ENCODE assay signal across 19 cellular contexts in the genomic region with DNA sequence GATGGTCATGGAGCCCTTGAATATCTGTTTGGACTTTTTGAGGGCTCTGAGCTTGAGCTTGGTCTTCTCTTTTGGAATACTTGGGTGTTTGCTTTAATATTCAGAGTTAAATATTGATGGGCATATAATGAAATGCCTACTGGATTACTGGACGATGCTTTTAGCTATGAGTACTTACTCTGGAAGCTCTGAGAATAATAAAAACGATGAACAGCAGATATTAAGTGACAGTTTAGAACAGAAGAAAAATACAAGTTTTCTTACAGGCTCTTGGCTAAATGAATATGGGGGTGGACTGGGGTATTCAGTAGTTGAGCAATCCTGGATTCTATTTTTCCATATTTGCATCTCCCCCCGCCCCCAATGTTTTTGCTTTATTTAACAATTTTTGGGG. TPM values are rescaled to one million over a fixed set of nuclear protein-coding genes. Genes with fewer than 3 reads are reported as not detected.
DNase-seq lines count a peak whose midpoint lies in the region; ATAC-seq and TF ChIP-seq lines count a peak whose summit lies in the region.
"Had no signal": no experiment of that assay in that cellular context is flagged by ENCODE, and none has a peak within 500 bp of the region (broad histone marks: within the 10 kb centered on the region; RNA-seq: fewer than 3 reads in every experiment).

No MANE protein-coding gene starts in this region.

- DNase-seq in EH (ENCODE audit: low read depth) (peak; percentile 48), Panc1 (ENCODE audit: low read depth, low spot score) (no peak), foreskin keratinocyte (no peak), smooth muscle cell (lab: John Stamatoyannopoulos, UW; ENCODE audit: unreplicated experiment) (no peak), MG63 (no peak), EL (no peak), kidney tubule cell (ENCODE audit: low spot score) (no peak)
- DNase-seq: activated CD4-positive, alpha-beta T cell treated with anti-CD3 and anti-CD28 coated beads, Interleukin-2, amount 10 ng/mL, durations not matched to agents 7 days and 5 days; activated naive CD4-positive, alpha-beta T cell treated with anti-CD3 and anti-CD28 coated beads, Interleukin-2, amount 50 U/mL, for 16 hours; DMS153; naive thymus-derived CD8-positive, alpha-beta T cell; NCI-H1048; NCI-H187 treated with DMSO at 0.1 percent for 48 hours; ovary; stimulated activated naive CD4-positive, alpha-beta T cell treated with Interleukin-2 at 50 U/mL for 16 hours had no signal

- TF ChIP-seq CTCF in Panc1 (IDR thresholded peaks at IDR 0.05) (no peak), foreskin keratinocyte (conservative IDR thresholded peaks at IDR 0.05) (no peak), smooth muscle cell (IDR thresholded peaks at IDR 0.05; ENCODE audit: borderline replicate concordance, insufficient read depth, poor library complexity, severe bottlenecking) (no peak)

- CTCF ChIA-PET in Panc1 (lab: Charles Lee), result interaction anchor here (0.6 kb wide), 1 partner anchor 174 kb away, joined by 4 read pairs; no protein-coding TSS in a partner anchor

- no peaks in the 10 kb centered on the region for H3K36me3 ChIP-seq in Panc1 (ENCODE audit: control insufficient read depth, insufficient read depth, low read length)
- H3K36me3 ChIP-seq in smooth muscle cell (ENCODE audit: low read depth), result no peaks in the 10 kb centered on the region
- peaks cover 14% of the 10 kb centered on the region for H3K36me3 ChIP-seq in MG63
- H3K36me3 ChIP-seq: HAP-1, ovary, right atrium auricular region had no signal

- peak overlapping the region; percentile 74 for H3K27ac ChIP-seq in Panc1 (ENCODE audit: low read length)
- H3K27ac ChIP-seq in foreskin keratinocyte, result peak overlapping the region; percentile 75
- peak overlapping the region; percentile 98 for H3K27ac ChIP-seq in smooth muscle cell (ENCODE audit: low read depth)
- H3K27ac ChIP-seq: right atrium auricular region, thyroid gland, VCaP had no signal

- peak overlapping the region; percentile 78 for H3K9ac ChIP-seq in smooth muscle cell (ENCODE audit: low read depth)

- peaks cover 63% of the 10 kb centered on the region for H3K4me1 ChIP-seq in Panc1 (ENCODE audit: control insufficient read depth, insufficient read depth, low read length)
- peaks cover 57% of the 10 kb centered on the region for H3K4me1 ChIP-seq in foreskin keratinocyte
- peaks cover 38% of the 10 kb centered on the region for H3K4me1 ChIP-seq in smooth muscle cell (ENCODE audit: low read depth)
- H3K4me1 ChIP-seq: HAP-1 had no signal

- H3K4me2 ChIP-seq in smooth muscle cell, result peak overlapping the region; percentile 57

- H3K9me3 ChIP-seq in Panc1 (ENCODE audit: control insufficient read depth, insufficient read depth, low read depth, low read length) (no peaks in the 10 kb centered on the region), smooth muscle cell (replicated peaks; ENCODE audit: low read depth) (no peaks in the 10 kb centered on the region), MG63 (peaks cover 6% of the 10 kb centered on the region; the same call in 1 of the 2 replicates)
- H3K9me3 ChIP-seq: HAP-1, ovary, right atrium auricular region, thyroid gland had no signal

- H3K79me2 ChIP-seq in smooth muscle cell (ENCODE audit: low read depth), result peaks cover 88% of the 10 kb centered on the region

- H3K27me3 ChIP-seq in Panc1 (ENCODE audit: control insufficient read depth, insufficient read depth, low read length) (no peaks in the 10 kb centered on the region), foreskin keratinocyte (no peaks in the 10 kb centered on the region), smooth muscle cell (ENCODE audit: low read depth) (no peaks in the 10 kb centered on the region), MG63 (no peaks in the 10 kb centered on the region)
- H3K27me3 ChIP-seq: ovary, right atrium auricular region, thyroid gland had no signal

- ATAC-seq in Panc1 (no peak), foreskin keratinocyte (no peak)
- ATAC-seq: naive thymus-derived CD8-positive, alpha-beta T cell had no signal

- in situ Hi-C loops in Panc1 (cut with HindIII; ENCODE audit: low pct_unique_long_range_greater_than_20kb, low sequenced_read_pairs), result no loop called here

- no peak overlapping the region for H3K4me3 ChIP-seq in Panc1 (ENCODE audit: low read depth in 2 of 2, low read length in 2 of 2)
- H3K4me3 ChIP-seq in smooth muscle cell, result no peak overlapping the region
- no peak overlapping the region for H3K4me3 ChIP-seq in MG63
- H3K4me3 ChIP-seq: HAP-1, ovary, right atrium auricular region, thyroid gland had no signal

- POLR2A ChIA-PET in Panc1 (lab: Charles Lee), result no interaction called here

- BruUV-seq in Panc1 (replicated peaks; lab: Mats Ljungman, UMichigan), result no TSS peak

- WGBS in smooth muscle cell (ENCODE audit: low lambda C conversion rate), result 53% methylated on average over 3 of the region's 3 CpGs

- H2AFZ ChIP-seq in smooth muscle cell (ENCODE audit: low read depth), result no peak overlapping the region

- peaks cover 40% of the 10 kb centered on the region for H3F3A ChIP-seq in smooth muscle cell (ENCODE audit: low read depth)

- H4K20me1 ChIP-seq in smooth muscle cell (ENCODE audit: low read depth), result no peaks in the 10 kb centered on the region

- intact Hi-C loops in Panc1 (cut with micrococcal nuclease; ENCODE audit: unreplicated experiment), result no loop called here

RNA-seq across cellular contexts. Expression of a gene that starts 20.7 kb away (rescaled TPM):
- total RNA-seq in Panc1 (2021; ENCODE audit: unreplicated experiment) (152 TPM), foreskin keratinocyte (71.2 and 86.9 TPM in 2 replicates), smooth muscle cell (76.4 and 91.0 TPM in 2 replicates)
- 129 TPM for polyA plus RNA-seq in Panc1 (2012; ENCODE audit: insufficient read length)
- polyA plus RNA-seq in foreskin keratinocyte (47.0 and 55.0 TPM in 2 replicates), smooth muscle cell (152 and 162 TPM in 2 replicates)
- 107 and 149 TPM in 2 replicates for total RNA-seq in MG63 (2014; rRNA removed; shearing (Covaris generic); ENCODE audit: low replicate concordance)
